Comparison of ENCODE assay signal across 1 cellular context in genomic region chr20:49245921-49246740, GRCh38.
TF ChIP-seq lines count a peak whose summit lies in the region.

No MANE protein-coding gene starts in this region.

TF ChIP-seq in HepG2, 621 proteins besides CTCF, POLR2A, EP300 and RAD21 (continued from another document and continues in another):
- TF ChIP-seq BORCS8-MEF2B (CRISPR knock-in tag; IDR thresholded peaks at IDR 0.05) (0 out of 2 replicates have a peak, but pooled peaks have one; percentile 50), IRX3 (CRISPR knock-in tag; IDR thresholded peaks at IDR 0.05; ENCODE audit: borderline replicate concordance, low read depth) (0 out of 2 replicates have a peak, but pooled peaks have one; percentile 33), ZNF775 (CRISPR knock-in tag; IDR thresholded peaks at IDR 0.05; ENCODE audit: borderline replicate concordance) (no peak), ATRX (CRISPR knock-in tag; IDR thresholded peaks at IDR 0.05; ENCODE audit: borderline replicate concordance) (no peak), MTERF4 (CRISPR knock-in tag; IDR thresholded peaks at IDR 0.05) (no peak), EED (CRISPR knock-in tag; IDR thresholded peaks at IDR 0.05) (no peak), EHMT2 (IDR thresholded peaks at IDR 0.05; ENCODE audit: borderline replicate concordance, low read depth, low read length) (no peak), ZNF740 (CRISPR knock-in tag; IDR thresholded peaks at IDR 0.05) (no peak), ZNF784 (CRISPR knock-in tag; IDR thresholded peaks at IDR 0.05; ENCODE audit: borderline replicate concordance) (no peak), TOPORS (CRISPR knock-in tag; IDR thresholded peaks at IDR 0.05) (0 out of 2 replicates have a peak, but pooled peaks have one; percentile 55), MTA3 (CRISPR knock-in tag; IDR thresholded peaks at IDR 0.05) (no peak), ZNF556 (CRISPR knock-in tag; IDR thresholded peaks at IDR 0.05; ENCODE audit: borderline replicate concordance) (no peak), AKAP8 (CRISPR knock-in tag; IDR thresholded peaks at IDR 0.05) (no peak), ZNF709 (CRISPR knock-in tag; IDR thresholded peaks at IDR 0.05) (no peak), POLR2AphosphoS2 (IDR thresholded peaks at IDR 0.05; ENCODE audit: low read depth, low read length) (peak; percentile 30; the same call in 1 of the 2 replicates), ZBTB40 (IDR thresholded peaks at IDR 0.05) (no peak), ZBTB40 (CRISPR knock-in tag; IDR thresholded peaks at IDR 0.05) (no peak), GRHL1 (CRISPR knock-in tag; conservative IDR thresholded peaks at IDR 0.05) (no peak), PCBP1 (IDR thresholded peaks at IDR 0.05; ENCODE audit: borderline replicate concordance, low read depth, low read length) (no peak), KLF6 (CRISPR knock-in tag; IDR thresholded peaks at IDR 0.05) (no peak), ZBTB14 (CRISPR knock-in tag; IDR thresholded peaks at IDR 0.05) (no peak), CBX5 (CRISPR knock-in tag; IDR thresholded peaks at IDR 0.05; ENCODE audit: borderline replicate concordance) (no peak), ZNF75D (CRISPR knock-in tag; IDR thresholded peaks at IDR 0.05; ENCODE audit: borderline replicate concordance) (no peak), CSRNP1 (CRISPR knock-in tag; IDR thresholded peaks at IDR 0.05) (peak; percentile 41; the same call in 1 of the 2 replicates), ZNF484 (CRISPR knock-in tag; IDR thresholded peaks at IDR 0.05; ENCODE audit: borderline replicate concordance, low read depth) (no peak), ZNF280B (CRISPR knock-in tag; IDR thresholded peaks at IDR 0.05; ENCODE audit: borderline replicate concordance) (no peak), REPIN1 (CRISPR knock-in tag; IDR thresholded peaks at IDR 0.05; ENCODE audit: borderline replicate concordance, low read depth) (no peak), HMG20A (CRISPR knock-in tag; IDR thresholded peaks at IDR 0.05; ENCODE audit: borderline replicate concordance) (no peak), MEIS1 (CRISPR knock-in tag; IDR thresholded peaks at IDR 0.05; ENCODE audit: borderline replicate concordance) (no peak), PATZ1 (CRISPR knock-in tag; IDR thresholded peaks at IDR 0.05) (0 out of 2 replicates have a peak, but pooled peaks have one; percentile 21), MAZ (IDR thresholded peaks at IDR 0.05; ENCODE audit: borderline replicate concordance, low read depth, low read length) (no peak), MAZ (CRISPR knock-in tag; IDR thresholded peaks at IDR 0.05; ENCODE audit: low read depth) (0 out of 2 replicates have a peak, but pooled peaks have one; percentile 15)
